ENCODE assay signal across 20 cellular contexts in the genomic region with DNA sequence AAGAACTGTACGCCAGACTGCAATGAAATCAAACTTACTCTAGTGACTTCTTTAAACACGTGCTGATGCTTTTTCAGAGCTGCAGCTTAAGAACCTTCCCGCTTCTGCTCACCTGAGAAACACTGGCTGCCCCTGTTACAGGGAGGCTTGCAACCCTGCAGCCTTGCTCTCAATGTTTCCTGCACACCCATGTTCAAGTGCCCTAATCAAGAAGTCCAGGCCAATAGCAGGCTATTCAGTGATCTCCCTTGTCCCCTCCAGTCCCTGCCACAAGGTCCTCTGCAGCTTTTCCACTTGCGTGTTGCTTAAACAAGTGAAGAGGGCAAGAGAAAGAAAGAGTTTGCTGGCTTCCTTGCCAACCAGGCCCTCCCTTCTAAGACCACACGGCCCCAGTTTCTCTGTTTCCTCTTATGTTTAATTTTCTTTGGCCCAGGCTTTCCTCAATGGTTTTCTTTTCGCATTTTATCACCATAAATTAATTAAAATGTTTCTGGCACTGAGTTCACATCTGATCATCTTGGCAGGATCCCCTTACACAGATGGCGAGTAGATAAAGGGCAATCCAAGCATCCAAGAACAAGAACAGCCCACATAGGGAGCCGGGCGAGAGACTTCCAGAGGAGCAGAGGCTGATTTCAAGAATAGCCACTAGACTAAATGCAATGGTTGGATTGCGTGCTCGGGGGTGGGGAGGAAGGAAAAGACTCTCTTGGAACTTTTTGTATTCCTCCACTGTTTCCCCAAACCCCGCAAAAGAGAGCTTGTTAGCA.
"Had no signal": no experiment of that assay in that cellular context is flagged by ENCODE, and none has a peak within 500 bp of the region (broad histone marks: within the 10 kb centered on the region; RNA-seq: fewer than 3 reads in every experiment).

No MANE protein-coding gene starts in this region.

- H3K27ac ChIP-seq: foreskin keratinocyte, lower lobe of right lung, parathyroid adenoma, tibial artery had no signal

- H3K36me3 Mint-ChIP-seq: mesothelial cell of epicardium; natural killer cell treated with Interleukin-12 subunit alpha and Interleukin-12 subunit beta and Interleukin-15 and Interleukin-18, amount 100 ng/mL, for 72 hours had no signal

- H3K27me3 ChIP-seq: foreskin keratinocyte, tibial artery had no signal

- H2AFZ ChIP-seq: parathyroid adenoma had no signal

- FAIRE-seq: keratinocyte had no signal

- H3K4me3 Mint-ChIP-seq: activated naive CD4-positive, alpha-beta T cell treated with anti-CD3 and anti-CD28 coated beads for 36 hours; activated T-cell treated with anti-CD3 and anti-CD28 coated beads, Interleukin-2, amount 50 U/mL, for 24 hours; activated T-helper 17 cell treated with anti-CD3 and anti-CD28 coated beads, Interleukin-2, amount 50 U/mL, for 72 hours; mesothelial cell of epicardium; natural killer cell treated with Interleukin-12 subunit alpha and Interleukin-12 subunit beta and Interleukin-15 and Interleukin-18, amount 100 ng/mL, for 72 hours; stimulated activated naive CD8-positive, alpha-beta T cell treated with anti-CD3 and anti-CD28 coated beads, Interleukin-15, amount 100 ng/mL, for 72 hours had no signal

- H3K4me1 Mint-ChIP-seq: activated T-helper 17 cell treated with anti-CD3 and anti-CD28 coated beads, Interleukin-2, amount 50 U/mL, for 72 hours; stimulated activated naive CD8-positive, alpha-beta T cell treated with anti-CD3 and anti-CD28 coated beads, Interleukin-15, amount 100 ng/mL, for 72 hours had no signal

- H3K79me2 ChIP-seq: parathyroid adenoma had no signal

- H3K36me3 ChIP-seq: lower lobe of right lung, tibial artery had no signal

- H3K9me3 ChIP-seq: lower lobe of right lung, tibial artery had no signal

- H3K9me3 Mint-ChIP-seq: activated naive CD4-positive, alpha-beta T cell treated with anti-CD3 and anti-CD28 coated beads for 36 hours; activated T-cell treated with anti-CD3 and anti-CD28 coated beads, Interleukin-2, amount 50 U/mL, for 24 hours; activated T-helper 17 cell treated with anti-CD3 and anti-CD28 coated beads, Interleukin-2, amount 50 U/mL, for 72 hours; mesothelial cell of epicardium; natural killer cell treated with Interleukin-12 subunit alpha and Interleukin-12 subunit beta and Interleukin-15 and Interleukin-18, amount 100 ng/mL, for 72 hours; stimulated activated naive CD8-positive, alpha-beta T cell treated with anti-CD3 and anti-CD28 coated beads, Interleukin-15, amount 100 ng/mL, for 72 hours had no signal

- H3K9ac ChIP-seq: parathyroid adenoma had no signal

- DNase-seq: activated CD4-positive, alpha-beta T cell treated with anti-CD3 and anti-CD28 coated beads for 1 hour; activated CD8-positive, alpha-beta memory T cell treated with anti-CD3 and anti-CD28 coated beads, Interleukin-2, amount 50 U/mL, for 4 hours; activated naive CD4-positive, alpha-beta T cell treated with anti-CD3 and anti-CD28 coated beads for 36 hours; activated T-cell treated with anti-CD3 and anti-CD28 coated beads, Interleukin-2, amount 50 U/mL, for 24 hours; amygdala; dermis blood vessel endothelial cell; effector CD8-positive, alpha-beta T cell; foreskin keratinocyte; lower lobe of right lung; nucleus accumbens; right cardiac atrium; stimulated activated CD4-positive, alpha-beta T cell treated with anti-CD3 and anti-CD28 coated beads, Interleukin-12 subunit alpha, Interleukin-12 subunit beta, amount 100 ng/mL, for 4 hours; stimulated activated naive CD8-positive, alpha-beta T cell treated with anti-CD3 and anti-CD28 coated beads, Interleukin-15, amount 100 ng/mL, for 72 hours; T-helper 1 cell; tibial artery had no signal

- H3K4me1 ChIP-seq: lower lobe of right lung, parathyroid adenoma, tibial artery had no signal

- ATAC-seq: activated T-helper 17 cell treated with anti-CD3 and anti-CD28 coated beads, Interleukin-2, amount 50 U/mL, for 72 hours; foreskin keratinocyte; natural killer cell treated with Interleukin-12 subunit alpha and Interleukin-12 subunit beta and Interleukin-15 and Interleukin-18, amount 100 ng/mL, for 72 hours; right cardiac atrium; stimulated activated naive CD8-positive, alpha-beta T cell treated with anti-CD3 and anti-CD28 coated beads, Interleukin-15, amount 100 ng/mL, for 72 hours had no signal

- H3K4me3 ChIP-seq: lower lobe of right lung, tibial artery had no signal

- H3K27ac Mint-ChIP-seq: activated naive CD4-positive, alpha-beta T cell treated with anti-CD3 and anti-CD28 coated beads for 36 hours; activated T-cell treated with anti-CD3 and anti-CD28 coated beads, Interleukin-2, amount 50 U/mL, for 24 hours; activated T-helper 17 cell treated with anti-CD3 and anti-CD28 coated beads, Interleukin-2, amount 50 U/mL, for 72 hours; mesothelial cell of epicardium; natural killer cell treated with Interleukin-12 subunit alpha and Interleukin-12 subunit beta and Interleukin-15 and Interleukin-18, amount 100 ng/mL, for 72 hours had no signal
